1 cellular context compared by ENCODE assay signal in genomic region chr7:140275069-140275961, GRCh38.
A peak's percentile ranks its signal among the peaks of the same experiment; 100 is the strongest.
TF ChIP-seq lines count a peak whose summit lies in the region.

No MANE protein-coding gene starts in this region.

TF ChIP-seq in K562, 482 proteins besides CTCF, POLR2A, EP300 and RAD21 (continued from another document and continues in another):
- 0 out of 2 replicates have a peak, but pooled peaks have one; percentile 19 for TF ChIP-seq ATF4 (CRISPR knock-in tag; IDR thresholded peaks at IDR 0.05)
- no peak for TF ChIP-seq BRF1 (IDR thresholded peaks at IDR 0.05; ENCODE audit: borderline replicate concordance, extremely low read depth, insufficient read length)
- no peak for TF ChIP-seq PYGO2 (tag; IDR thresholded peaks at IDR 0.05)
- no peak for TF ChIP-seq ZNF75A (CRISPR knock-in tag; IDR thresholded peaks at IDR 0.05)
- TF ChIP-seq JUND (IDR thresholded peaks at IDR 0.05; ENCODE audit: borderline replicate concordance, low read depth, low read length), result peak; percentile 20
- peak; percentile 61; the same call in 2 of the 3 replicates for TF ChIP-seq JUND (tag; IDR thresholded peaks at IDR 0.05; ENCODE audit: borderline replicate concordance, low read depth, low read length)
- TF ChIP-seq MAX (CRISPR knock-in tag; IDR thresholded peaks at IDR 0.05), result no peak
- no peak for TF ChIP-seq ZNF347 (CRISPR knock-in tag; IDR thresholded peaks at IDR 0.05; ENCODE audit: low read depth)
- TF ChIP-seq KDM1A (IDR thresholded peaks at IDR 0.05), result peak; percentile 70 to 81
- TF ChIP-seq HDAC3 (IDR thresholded peaks at IDR 0.05; ENCODE audit: borderline replicate concordance, partially characterized antibody), result peak; percentile 72
- peak in 1 of 2 experiments; percentile 75; a peak in 2 of 4 replicates for TF ChIP-seq ZNF318 (IDR thresholded peaks at IDR 0.05; ENCODE audit: borderline replicate concordance in 1 of 2, low read depth in 1 of 2)
- TF ChIP-seq CEBPG (CRISPR knock-in tag; IDR thresholded peaks at IDR 0.05), result no peak; the same call in 1 of the 2 replicates
- peak; percentile 63 to 65 for TF ChIP-seq CEBPG (tag; conservative IDR thresholded peaks at IDR 0.05 in 1 of 2, IDR thresholded peaks at IDR 0.05 in 1 of 2)
- peak; percentile 85 for TF ChIP-seq MEF2D (tag; conservative IDR thresholded peaks at IDR 0.05; ENCODE audit: low read depth)
- peak; percentile 51; the same call in 1 of the 2 replicates for TF ChIP-seq BACH1 (tag; IDR thresholded peaks at IDR 0.05)
- TF ChIP-seq MTA3 (IDR thresholded peaks at IDR 0.05; ENCODE audit: borderline replicate concordance), result peak; percentile 51; the same call in 1 of the 2 replicates
- TF ChIP-seq NCOA4 (IDR thresholded peaks at IDR 0.05; ENCODE audit: partially characterized antibody), result no peak
- peak; percentile 46; the same call in 1 of the 2 replicates for TF ChIP-seq MYC (IDR thresholded peaks at IDR 0.05; ENCODE audit: low read depth, low read length)
- TF ChIP-seq MYC (CRISPR knock-in tag; IDR thresholded peaks at IDR 0.05; ENCODE audit: borderline replicate concordance, low read depth), result no peak
- no peak for TF ChIP-seq ELK3 (CRISPR knock-in tag; IDR thresholded peaks at IDR 0.05)
- TF ChIP-seq MAZ (CRISPR knock-in tag; conservative IDR thresholded peaks at IDR 0.05 in 1 of 2, IDR thresholded peaks at IDR 0.05 in 1 of 2), result peak in 1 of 2 experiments; percentile 48; a peak in 1 of 4 replicates
- TF ChIP-seq SMARCA4 (IDR thresholded peaks at IDR 0.05), result peak; percentile 95
- TF ChIP-seq ZFP1 (CRISPR knock-in tag; IDR thresholded peaks at IDR 0.05), result no peak
- TF ChIP-seq RFX5 (IDR thresholded peaks at IDR 0.05; ENCODE audit: low read depth, low read length), result no peak
- TF ChIP-seq GTF2E2 (tag; IDR thresholded peaks at IDR 0.05), result no peak; the same call in 1 of the 2 replicates
- TF ChIP-seq BDP1 (IDR thresholded peaks at IDR 0.05; ENCODE audit: insufficient read depth, insufficient read length), result no peak
- TF ChIP-seq GATAD2B (IDR thresholded peaks at IDR 0.05; ENCODE audit: borderline replicate concordance), result peak; percentile 72; the same call in 1 of the 2 replicates
- TF ChIP-seq TCF3 (CRISPR knock-in tag; IDR thresholded peaks at IDR 0.05), result peak; percentile 71
- TF ChIP-seq ZNF174 (CRISPR knock-in tag; IDR thresholded peaks at IDR 0.05), result no peak
- TF ChIP-seq ZNF143 (CRISPR knock-in tag; IDR thresholded peaks at IDR 0.05), result no peak
- TF ChIP-seq ZBTB40 (IDR thresholded peaks at IDR 0.05), result peak; percentile 31; the same call in 1 of the 2 replicates
- no peak for TF ChIP-seq ZBTB40 (CRISPR knock-in tag; IDR thresholded peaks at IDR 0.05)
- 0 out of 4 replicates have a peak, but pooled peaks of 1 of the 2 experiments have one; percentile 28 for TF ChIP-seq SRF (CRISPR knock-in tag; IDR thresholded peaks at IDR 0.05)
- peak; percentile 85 for TF ChIP-seq C11orf30 (IDR thresholded peaks at IDR 0.05; ENCODE audit: low read depth)
- TF ChIP-seq TEAD1 (CRISPR knock-in tag; IDR thresholded peaks at IDR 0.05), result peak in 1 of 2 experiments; percentile 43; a peak in 1 of 4 replicates
- TF ChIP-seq LEF1 (IDR thresholded peaks at IDR 0.05), result peak; percentile 90; the same call in 1 of the 2 replicates
- peak; percentile 93; the same call in 1 of the 2 replicates for TF ChIP-seq GATAD2A (IDR thresholded peaks at IDR 0.05)
- TF ChIP-seq FOXA3 (CRISPR knock-in tag; conservative IDR thresholded peaks at IDR 0.05 in 1 of 2, IDR thresholded peaks at IDR 0.05 in 1 of 2), result 0 out of 4 replicates have a peak, but pooled peaks of 1 of the 2 experiments have one; percentile 26
- no peak for TF ChIP-seq ZNF507 (tag; conservative IDR thresholded peaks at IDR 0.05)
- peak; percentile 76 for TF ChIP-seq DIDO1 (tag; IDR thresholded peaks at IDR 0.05; ENCODE audit: low read depth)
- TF ChIP-seq RCOR1 (IDR thresholded peaks at IDR 0.05; ENCODE audit: borderline replicate concordance in 1 of 2, low read depth in 2 of 2, low read length in 2 of 2), result peak in 1 of 2 experiments; percentile 95; a peak in 2 of 4 replicates
- no peak for TF ChIP-seq LCOR (CRISPR knock-in tag; IDR thresholded peaks at IDR 0.05)
- no peak for TF ChIP-seq ZNF449 (CRISPR knock-in tag; IDR thresholded peaks at IDR 0.05)
- TF ChIP-seq FOXM1 (IDR thresholded peaks at IDR 0.05; ENCODE audit: low read depth), result peak; percentile 68
- TF ChIP-seq FOXM1 (CRISPR knock-in tag; IDR thresholded peaks at IDR 0.05; ENCODE audit: low read depth), result no peak
